1 cellular context compared by ENCODE assay signal in the genomic region with DNA sequence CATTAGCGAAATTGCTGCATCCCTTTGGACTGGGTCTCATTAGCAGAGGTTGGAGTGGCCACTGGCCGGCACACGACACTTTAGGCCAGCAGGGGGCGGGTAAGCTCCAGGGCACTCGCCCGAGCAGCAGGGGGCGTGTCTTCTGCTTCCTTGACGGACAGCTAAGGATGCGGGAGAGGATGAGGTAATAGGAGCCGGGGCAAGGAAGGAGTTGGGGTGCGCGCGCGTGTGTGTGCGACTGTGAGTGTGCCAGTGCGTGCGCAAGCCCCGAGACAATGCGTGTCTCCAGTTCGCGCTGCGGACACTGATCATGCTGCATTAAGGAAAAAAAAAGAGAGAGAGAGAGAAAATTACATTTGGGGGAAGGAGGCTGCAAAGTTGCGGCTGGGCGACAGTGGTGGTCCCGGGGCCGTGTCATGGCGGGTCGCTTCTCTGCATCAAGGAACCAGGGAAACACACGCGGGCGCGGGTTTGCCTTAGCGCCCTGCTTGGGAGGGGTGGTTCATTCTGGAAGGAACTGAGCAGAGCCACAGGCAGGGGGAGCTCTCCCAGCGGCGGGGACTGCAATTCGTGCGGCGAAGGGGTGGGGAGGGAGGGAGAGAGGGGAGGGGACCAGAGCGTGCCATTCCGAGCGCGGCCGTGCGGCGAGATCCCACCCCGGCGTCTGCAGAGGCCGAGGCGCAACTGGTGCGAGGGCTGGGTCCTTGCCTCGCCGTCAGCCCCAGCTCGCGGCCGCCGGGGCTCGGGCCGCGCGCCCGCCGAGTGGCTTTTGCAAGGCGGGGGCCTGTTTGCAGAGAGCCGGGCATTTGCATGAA.
A peak's percentile ranks its signal among the peaks of the same experiment; 100 is the strongest.
TF ChIP-seq lines count a peak whose summit lies in the region.

A gene (plus strand): TSS at position 625 of the 815 bp plus-strand sequence. CDS start 464 bp downstream, outside the sequence.

TF ChIP-seq in HepG2, 621 proteins besides CTCF, POLR2A, EP300 and RAD21 (continued from another document and continues in another):
- TF ChIP-seq ZNF598 (CRISPR knock-in tag; IDR thresholded peaks at IDR 0.05; ENCODE audit: borderline replicate concordance): peak; percentile 75; the same call in 1 of the 2 replicates
- TF ChIP-seq, protein P1, sequence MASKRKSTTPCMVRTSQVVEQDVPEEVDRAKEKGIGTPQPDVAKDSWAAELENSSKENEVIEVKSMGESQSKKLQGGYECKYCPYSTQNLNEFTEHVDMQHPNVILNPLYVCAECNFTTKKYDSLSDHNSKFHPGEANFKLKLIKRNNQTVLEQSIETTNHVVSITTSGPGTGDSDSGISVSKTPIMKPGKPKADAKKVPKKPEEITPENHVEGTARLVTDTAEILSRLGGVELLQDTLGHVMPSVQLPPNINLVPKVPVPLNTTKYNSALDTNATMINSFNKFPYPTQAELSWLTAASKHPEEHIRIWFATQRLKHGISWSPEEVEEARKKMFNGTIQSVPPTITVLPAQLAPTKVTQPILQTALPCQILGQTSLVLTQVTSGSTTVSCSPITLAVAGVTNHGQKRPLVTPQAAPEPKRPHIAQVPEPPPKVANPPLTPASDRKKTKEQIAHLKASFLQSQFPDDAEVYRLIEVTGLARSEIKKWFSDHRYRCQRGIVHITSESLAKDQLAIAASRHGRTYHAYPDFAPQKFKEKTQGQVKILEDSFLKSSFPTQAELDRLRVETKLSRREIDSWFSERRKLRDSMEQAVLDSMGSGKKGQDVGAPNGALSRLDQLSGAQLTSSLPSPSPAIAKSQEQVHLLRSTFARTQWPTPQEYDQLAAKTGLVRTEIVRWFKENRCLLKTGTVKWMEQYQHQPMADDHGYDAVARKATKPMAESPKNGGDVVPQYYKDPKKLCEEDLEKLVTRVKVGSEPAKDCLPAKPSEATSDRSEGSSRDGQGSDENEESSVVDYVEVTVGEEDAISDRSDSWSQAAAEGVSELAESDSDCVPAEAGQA (IDR thresholded peaks at IDR 0.05; ENCODE audit: low read depth): no peak
- TF ChIP-seq, protein P1 (CRISPR knock-in tag; IDR thresholded peaks at IDR 0.05; ENCODE audit: borderline replicate concordance): no peak
- TF ChIP-seq, protein P2, sequence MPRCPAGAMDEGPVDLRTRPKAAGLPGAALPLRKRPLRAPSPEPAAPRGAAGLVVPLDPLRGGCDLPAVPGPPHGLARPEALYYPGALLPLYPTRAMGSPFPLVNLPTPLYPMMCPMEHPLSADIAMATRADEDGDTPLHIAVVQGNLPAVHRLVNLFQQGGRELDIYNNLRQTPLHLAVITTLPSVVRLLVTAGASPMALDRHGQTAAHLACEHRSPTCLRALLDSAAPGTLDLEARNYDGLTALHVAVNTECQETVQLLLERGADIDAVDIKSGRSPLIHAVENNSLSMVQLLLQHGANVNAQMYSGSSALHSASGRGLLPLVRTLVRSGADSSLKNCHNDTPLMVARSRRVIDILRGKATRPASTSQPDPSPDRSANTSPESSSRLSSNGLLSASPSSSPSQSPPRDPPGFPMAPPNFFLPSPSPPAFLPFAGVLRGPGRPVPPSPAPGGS (CRISPR knock-in tag; IDR thresholded peaks at IDR 0.05): no peak
- no peak for TF ChIP-seq CBX1 (IDR thresholded peaks at IDR 0.05; ENCODE audit: low read depth)
- TF ChIP-seq ATM (IDR thresholded peaks at IDR 0.05; ENCODE audit: borderline replicate concordance): no peak
- TF ChIP-seq HNRNPUL1 (IDR thresholded peaks at IDR 0.05; ENCODE audit: low read depth, low read length): no peak
- no peak for TF ChIP-seq MYNN (CRISPR knock-in tag; IDR thresholded peaks at IDR 0.05; ENCODE audit: low read depth)
- TF ChIP-seq, protein P3, sequence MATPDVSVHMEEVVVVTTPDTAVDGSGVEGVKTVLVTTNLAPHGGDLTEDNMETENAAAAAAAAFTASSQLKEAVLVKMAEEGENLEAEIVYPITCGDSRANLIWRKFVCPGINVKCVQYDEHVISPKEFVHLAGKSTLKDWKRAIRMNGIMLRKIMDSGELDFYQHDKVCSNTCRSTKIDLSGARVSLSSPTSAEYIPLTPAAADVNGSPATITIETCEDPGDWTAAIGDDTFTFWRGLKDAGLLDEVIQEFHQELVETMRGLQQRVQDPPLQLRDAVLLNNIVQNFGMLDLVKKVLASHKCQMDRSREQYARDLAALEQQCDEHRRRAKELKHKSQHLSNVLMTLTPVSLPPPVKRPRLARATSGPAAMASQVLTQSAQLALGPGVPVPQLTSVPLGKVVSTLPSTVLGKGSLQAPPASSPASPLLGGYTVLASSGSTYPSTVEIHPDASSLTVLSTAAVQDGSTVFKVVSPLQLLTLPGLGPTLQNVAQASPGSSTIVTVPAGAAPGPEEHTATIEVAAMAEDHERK (CRISPR knock-in tag; IDR thresholded peaks at IDR 0.05; ENCODE audit: low read depth): no peak
- TF ChIP-seq ZNF672 (CRISPR knock-in tag; IDR thresholded peaks at IDR 0.05): no peak
- TF ChIP-seq ZNF510 (CRISPR knock-in tag; IDR thresholded peaks at IDR 0.05; ENCODE audit: low read depth): 0 out of 2 replicates have a peak, but pooled peaks have one; percentile 34
- no peak for TF ChIP-seq ZBTB3 (CRISPR knock-in tag; IDR thresholded peaks at IDR 0.05; ENCODE audit: borderline replicate concordance, low read depth)
- TF ChIP-seq NR2F2 (IDR thresholded peaks at IDR 0.05; ENCODE audit: borderline replicate concordance, low read depth): no peak
- TF ChIP-seq, protein P4, sequence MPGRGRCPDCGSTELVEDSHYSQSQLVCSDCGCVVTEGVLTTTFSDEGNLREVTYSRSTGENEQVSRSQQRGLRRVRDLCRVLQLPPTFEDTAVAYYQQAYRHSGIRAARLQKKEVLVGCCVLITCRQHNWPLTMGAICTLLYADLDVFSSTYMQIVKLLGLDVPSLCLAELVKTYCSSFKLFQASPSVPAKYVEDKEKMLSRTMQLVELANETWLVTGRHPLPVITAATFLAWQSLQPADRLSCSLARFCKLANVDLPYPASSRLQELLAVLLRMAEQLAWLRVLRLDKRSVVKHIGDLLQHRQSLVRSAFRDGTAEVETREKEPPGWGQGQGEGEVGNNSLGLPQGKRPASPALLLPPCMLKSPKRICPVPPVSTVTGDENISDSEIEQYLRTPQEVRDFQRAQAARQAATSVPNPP (CRISPR knock-in tag; IDR thresholded peaks at IDR 0.05): peak; percentile 70; the same call in 1 of the 2 replicates
- TF ChIP-seq DR1 (CRISPR knock-in tag; IDR thresholded peaks at IDR 0.05): 0 out of 2 replicates have a peak, but pooled peaks have one; percentile 13
- no peak for TF ChIP-seq ZNF737 (CRISPR knock-in tag; IDR thresholded peaks at IDR 0.05; ENCODE audit: borderline replicate concordance)
- TF ChIP-seq ELF3 (CRISPR knock-in tag; IDR thresholded peaks at IDR 0.05): peak; percentile 26
- no peak for TF ChIP-seq HCFC1 (IDR thresholded peaks at IDR 0.05; ENCODE audit: low read depth, low read length)
- no peak for TF ChIP-seq NFKBIZ (CRISPR knock-in tag; IDR thresholded peaks at IDR 0.05)
- TF ChIP-seq, protein P5, sequence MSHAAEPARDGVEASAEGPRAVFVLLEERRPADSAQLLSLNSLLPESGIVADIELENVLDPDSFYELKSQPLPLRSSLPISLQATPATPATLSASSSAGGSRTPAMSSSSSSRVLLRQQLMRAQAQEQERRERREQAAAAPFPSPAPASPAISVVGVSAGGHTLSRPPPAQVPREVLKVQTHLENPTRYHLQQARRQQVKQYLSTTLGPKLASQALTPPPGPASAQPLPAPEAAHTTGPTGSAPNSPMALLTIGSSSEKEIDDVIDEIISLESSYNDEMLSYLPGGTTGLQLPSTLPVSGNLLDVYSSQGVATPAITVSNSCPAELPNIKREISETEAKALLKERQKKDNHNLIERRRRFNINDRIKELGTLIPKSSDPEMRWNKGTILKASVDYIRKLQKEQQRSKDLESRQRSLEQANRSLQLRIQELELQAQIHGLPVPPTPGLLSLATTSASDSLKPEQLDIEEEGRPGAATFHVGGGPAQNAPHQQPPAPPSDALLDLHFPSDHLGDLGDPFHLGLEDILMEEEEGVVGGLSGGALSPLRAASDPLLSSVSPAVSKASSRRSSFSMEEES (CRISPR knock-in tag; IDR thresholded peaks at IDR 0.05): no peak
- TF ChIP-seq, protein P6, sequence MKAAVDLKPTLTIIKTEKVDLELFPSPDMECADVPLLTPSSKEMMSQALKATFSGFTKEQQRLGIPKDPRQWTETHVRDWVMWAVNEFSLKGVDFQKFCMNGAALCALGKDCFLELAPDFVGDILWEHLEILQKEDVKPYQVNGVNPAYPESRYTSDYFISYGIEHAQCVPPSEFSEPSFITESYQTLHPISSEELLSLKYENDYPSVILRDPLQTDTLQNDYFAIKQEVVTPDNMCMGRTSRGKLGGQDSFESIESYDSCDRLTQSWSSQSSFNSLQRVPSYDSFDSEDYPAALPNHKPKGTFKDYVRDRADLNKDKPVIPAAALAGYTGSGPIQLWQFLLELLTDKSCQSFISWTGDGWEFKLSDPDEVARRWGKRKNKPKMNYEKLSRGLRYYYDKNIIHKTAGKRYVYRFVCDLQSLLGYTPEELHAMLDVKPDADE (CRISPR knock-in tag; IDR thresholded peaks at IDR 0.05): 0 out of 2 replicates have a peak, but pooled peaks have one; percentile 74
- no peak for TF ChIP-seq KDM4B (CRISPR knock-in tag; IDR thresholded peaks at IDR 0.05)
- TF ChIP-seq, protein P7, sequence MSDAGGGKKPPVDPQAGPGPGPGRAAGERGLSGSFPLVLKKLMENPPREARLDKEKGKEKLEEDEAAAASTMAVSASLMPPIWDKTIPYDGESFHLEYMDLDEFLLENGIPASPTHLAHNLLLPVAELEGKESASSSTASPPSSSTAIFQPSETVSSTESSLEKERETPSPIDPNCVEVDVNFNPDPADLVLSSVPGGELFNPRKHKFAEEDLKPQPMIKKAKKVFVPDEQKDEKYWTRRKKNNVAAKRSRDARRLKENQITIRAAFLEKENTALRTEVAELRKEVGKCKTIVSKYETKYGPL (CRISPR knock-in tag; IDR thresholded peaks at IDR 0.05): no peak
- TF ChIP-seq, protein P8, sequence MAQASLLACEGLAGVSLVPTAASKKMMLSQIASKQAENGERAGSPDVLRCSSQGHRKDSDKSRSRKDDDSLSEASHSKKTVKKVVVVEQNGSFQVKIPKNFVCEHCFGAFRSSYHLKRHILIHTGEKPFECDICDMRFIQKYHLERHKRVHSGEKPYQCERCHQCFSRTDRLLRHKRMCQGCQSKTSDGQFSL (CRISPR knock-in tag; IDR thresholded peaks at IDR 0.05): 0 out of 2 replicates have a peak, but pooled peaks have one; percentile 51
- TF ChIP-seq, protein P9, sequence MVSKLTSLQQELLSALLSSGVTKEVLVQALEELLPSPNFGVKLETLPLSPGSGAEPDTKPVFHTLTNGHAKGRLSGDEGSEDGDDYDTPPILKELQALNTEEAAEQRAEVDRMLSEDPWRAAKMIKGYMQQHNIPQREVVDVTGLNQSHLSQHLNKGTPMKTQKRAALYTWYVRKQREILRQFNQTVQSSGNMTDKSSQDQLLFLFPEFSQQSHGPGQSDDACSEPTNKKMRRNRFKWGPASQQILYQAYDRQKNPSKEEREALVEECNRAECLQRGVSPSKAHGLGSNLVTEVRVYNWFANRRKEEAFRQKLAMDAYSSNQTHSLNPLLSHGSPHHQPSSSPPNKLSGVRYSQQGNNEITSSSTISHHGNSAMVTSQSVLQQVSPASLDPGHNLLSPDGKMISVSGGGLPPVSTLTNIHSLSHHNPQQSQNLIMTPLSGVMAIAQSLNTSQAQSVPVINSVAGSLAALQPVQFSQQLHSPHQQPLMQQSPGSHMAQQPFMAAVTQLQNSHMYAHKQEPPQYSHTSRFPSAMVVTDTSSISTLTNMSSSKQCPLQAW (CRISPR knock-in tag; IDR thresholded peaks at IDR 0.05): no peak
- TF ChIP-seq, protein P10, sequence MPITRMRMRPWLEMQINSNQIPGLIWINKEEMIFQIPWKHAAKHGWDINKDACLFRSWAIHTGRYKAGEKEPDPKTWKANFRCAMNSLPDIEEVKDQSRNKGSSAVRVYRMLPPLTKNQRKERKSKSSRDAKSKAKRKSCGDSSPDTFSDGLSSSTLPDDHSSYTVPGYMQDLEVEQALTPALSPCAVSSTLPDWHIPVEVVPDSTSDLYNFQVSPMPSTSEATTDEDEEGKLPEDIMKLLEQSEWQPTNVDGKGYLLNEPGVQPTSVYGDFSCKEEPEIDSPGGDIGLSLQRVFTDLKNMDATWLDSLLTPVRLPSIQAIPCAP (CRISPR knock-in tag; IDR thresholded peaks at IDR 0.05; ENCODE audit: low read depth): no peak
- TF ChIP-seq ZNF547 (CRISPR knock-in tag; IDR thresholded peaks at IDR 0.05): no peak
- no peak for TF ChIP-seq ZNF234 (CRISPR knock-in tag; conservative IDR thresholded peaks at IDR 0.05)
- no peak for TF ChIP-seq ZNF607 (CRISPR knock-in tag; IDR thresholded peaks at IDR 0.05; ENCODE audit: borderline replicate concordance)
- no peak for TF ChIP-seq SIX1 (CRISPR knock-in tag; IDR thresholded peaks at IDR 0.05; ENCODE audit: borderline replicate concordance)
- peak; percentile 35; the same call in 1 of the 2 replicates for TF ChIP-seq BCL6 (CRISPR knock-in tag; IDR thresholded peaks at IDR 0.05)
- TF ChIP-seq, protein P11, sequence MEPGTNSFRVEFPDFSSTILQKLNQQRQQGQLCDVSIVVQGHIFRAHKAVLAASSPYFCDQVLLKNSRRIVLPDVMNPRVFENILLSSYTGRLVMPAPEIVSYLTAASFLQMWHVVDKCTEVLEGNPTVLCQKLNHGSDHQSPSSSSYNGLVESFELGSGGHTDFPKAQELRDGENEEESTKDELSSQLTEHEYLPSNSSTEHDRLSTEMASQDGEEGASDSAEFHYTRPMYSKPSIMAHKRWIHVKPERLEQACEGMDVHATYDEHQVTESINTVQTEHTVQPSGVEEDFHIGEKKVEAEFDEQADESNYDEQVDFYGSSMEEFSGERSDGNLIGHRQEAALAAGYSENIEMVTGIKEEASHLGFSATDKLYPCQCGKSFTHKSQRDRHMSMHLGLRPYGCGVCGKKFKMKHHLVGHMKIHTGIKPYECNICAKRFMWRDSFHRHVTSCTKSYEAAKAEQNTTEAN (CRISPR knock-in tag; conservative IDR thresholded peaks at IDR 0.05): no peak
- TF ChIP-seq MED13 (CRISPR knock-in tag; IDR thresholded peaks at IDR 0.05): peak; percentile 67; the same call in 1 of the 2 replicates
- TF ChIP-seq ZNF468 (CRISPR knock-in tag; IDR thresholded peaks at IDR 0.05): no peak
- no peak for TF ChIP-seq SRSF4 (IDR thresholded peaks at IDR 0.05; ENCODE audit: low read depth, low read length, poor library complexity, severe bottlenecking)
- no peak for TF ChIP-seq PHF5A (CRISPR knock-in tag; IDR thresholded peaks at IDR 0.05; ENCODE audit: low read depth, unreplicated experiment)
- TF ChIP-seq TBL1XR1 (IDR thresholded peaks at IDR 0.05; ENCODE audit: borderline replicate concordance, low read length, partially characterized antibody): no peak
- TF ChIP-seq IRX3 (CRISPR knock-in tag; IDR thresholded peaks at IDR 0.05; ENCODE audit: borderline replicate concordance, low read depth): no peak
- TF ChIP-seq ZNF557 (CRISPR knock-in tag; IDR thresholded peaks at IDR 0.05): no peak
